9 cellular contexts compared by ENCODE assay signal in genomic region chr1:178684542-178685000, GRCh38. TPM values are rescaled to one million over a fixed set of nuclear protein-coding genes. Genes with fewer than 3 reads are reported as not detected.
A peak's percentile ranks its signal among the peaks of the same experiment; 100 is the strongest.
DNase-seq lines count a peak whose midpoint lies in the region; ATAC-seq, FAIRE-seq and TF ChIP-seq lines count a peak whose summit lies in the region.
"Had no signal": no experiment of that assay in that cellular context is flagged by ENCODE, and none has a peak within 500 bp of the region (broad histone marks: within the 10 kb centered on the region; RNA-seq: fewer than 3 reads in every experiment).

No MANE protein-coding gene starts in this region.

- no peak overlapping the region for H3K4me3 ChIP-seq in CD4-positive, alpha-beta memory T cell (ENCODE audit: low read length in 2 of 2)

- intact Hi-C loops in CD4-positive, alpha-beta memory T cell (cut with micrococcal nuclease) = no loop called here

- H3K27ac ChIP-seq in CD4-positive, alpha-beta memory T cell (ENCODE audit: low read depth, low read length) = no peak overlapping the region

- H3K4me3 Mint-ChIP-seq in naive B cell = peak overlapping the region in 6 of 8 donors; percentile 28 to 75 (median 60)
- H3K4me3 Mint-ChIP-seq in CD4-positive, alpha-beta memory T cell = no peak overlapping the region

- H3K9me3 Mint-ChIP-seq in naive B cell = peaks cover 0 to 6% (median 0%) of the 10 kb centered on the region in 7 donors
- H3K9me3 Mint-ChIP-seq in CD4-positive, alpha-beta memory T cell = peaks cover 0 to 6% (median 0%) of the 10 kb centered on the region in 8 donors

- POLR2A ChIA-PET in CD4-positive, alpha-beta memory T cell (lab: Charles Lee; ENCODE audit: partially characterized antibody) = no interaction called here

- no peaks in the 10 kb centered on the region for H3K9me3 ChIP-seq in CD4-positive, alpha-beta memory T cell (ENCODE audit: control insufficient read depth in 1 of 2, low read length in 2 of 2)

- H3K4me1 ChIP-seq in CD4-positive, alpha-beta memory T cell (ENCODE audit: insufficient read depth, low read length) = no peaks in the 10 kb centered on the region

- no peaks in the 10 kb centered on the region for H3K27me3 ChIP-seq in CD4-positive, alpha-beta memory T cell (ENCODE audit: insufficient read depth, low read length)

- no peaks in the 10 kb centered on the region for H3K36me3 Mint-ChIP-seq in naive B cell
- no peaks in the 10 kb centered on the region for H3K36me3 Mint-ChIP-seq in CD4-positive, alpha-beta memory T cell

- CTCF ChIA-PET in CD4-positive, alpha-beta memory T cell (lab: Charles Lee; ENCODE audit: partially characterized antibody) = no interaction called here

- no peaks in the 10 kb centered on the region for H3K27me3 Mint-ChIP-seq in naive B cell
- H3K27me3 Mint-ChIP-seq in CD4-positive, alpha-beta memory T cell = peaks cover 0 to 2% of the 10 kb centered on the region in 2 donors

- H3K27ac Mint-ChIP-seq in naive B cell = peak overlapping the region in 5 of 6 donors; percentile 23 to 91 (median 73)
- no peak overlapping the region for H3K27ac Mint-ChIP-seq in CD4-positive, alpha-beta memory T cell

- H3K4me1 Mint-ChIP-seq in naive B cell = peaks cover 35 to 67% (median 52%) of the 10 kb centered on the region in 3 donors
- H3K4me1 Mint-ChIP-seq in CD4-positive, alpha-beta memory T cell = peaks cover 0 to 1% (median 0%) of the 10 kb centered on the region in 4 donors

- FAIRE-seq in GM12891 (lab: Jason Lieb, UNC) = no peak
- FAIRE-seq: colon had no signal

- peak; percentile 10 for DNase-seq in SK-MEL-5 (ENCODE audit: low read depth, low spot score)
- no peak for DNase-seq in naive B cell
- no peak for DNase-seq in GM12891 (ENCODE audit: insufficient read length, low spot score)
- DNase-seq in NCI-H2171 (lab: John Stamatoyannopoulos, UW) = no peak
- DNase-seq in NOMO-1 treated with dmso at 0.1 percent for 144 hours (lab: John Stamatoyannopoulos, UW; ENCODE audit: unreplicated experiment) = no peak
- DNase-seq in CD4-positive, alpha-beta memory T cell = no peak

- ATAC-seq in GM18520 (IDR thresholded peaks at IDR 0.05; ENCODE audit: unreplicated experiment) = peak; percentile 70
- peak; percentile 81 for ATAC-seq in HG02798 (IDR thresholded peaks at IDR 0.05; ENCODE audit: poor library complexity, unreplicated experiment)
- no peak for ATAC-seq in naive B cell (ENCODE audit: low read depth in 2 of 2)

- TF ChIP-seq POLR2A in GM12891 (IDR thresholded peaks at IDR 0.05; ENCODE audit: low read depth, low read length) = no peak

- H3K36me3 ChIP-seq in CD4-positive, alpha-beta memory T cell (ENCODE audit: insufficient read depth, low read length) = no peaks in the 10 kb centered on the region

- in situ Hi-C loops in SK-MEL-5 (cut with HindIII; ENCODE audit: low pct_unique_long_range_greater_than_20kb, low sequenced_read_pairs) = no loop called here

TF ChIP-seq in GM12891, 5 proteins besides CTCF, POLR2A, EP300 and RAD21:
- TF ChIP-seq SPI1 (IDR thresholded peaks at IDR 0.05; ENCODE audit: low read depth, low read length) = no peak
- TF ChIP-seq TAF1 (IDR thresholded peaks at IDR 0.05; ENCODE audit: low read depth, low read length) = no peak
- no peak for TF ChIP-seq POU2F2 (IDR thresholded peaks at IDR 0.05; ENCODE audit: low read depth, low read length)
- TF ChIP-seq PAX5 (IDR thresholded peaks at IDR 0.05; ENCODE audit: insufficient read depth, low read length, severe bottlenecking) = no peak
- TF ChIP-seq POLR2AphosphoS5 (IDR thresholded peaks at IDR 0.05; ENCODE audit: low read depth, low read length) = no peak

RNA-seq across cellular contexts. Expression of gene RALGPS2, which starts 40.5 kb away (rescaled TPM):
- total RNA-seq in SK-MEL-5 (2014; rRNA removed; shearing (Covaris generic)) = 14.7 and 22.1 TPM in 2 replicates
- 8.2 and 10.9 TPM in 2 replicates for polyA plus RNA-seq in SK-MEL-5 (2015; cell fraction: cytosol; rRNA removed)
- polyA plus RNA-seq in SK-MEL-5 (2015; cell fraction: nucleus; rRNA removed) = 55.6 and 71.6 TPM in 2 replicates
- 100 to 1,000 TPM in 5 of 6 donors, 10 to 100 TPM in 1; 90.9 to 349 (median 298) TPM for polyA plus RNA-seq in naive B cell (ENCODE audit: low read depth in 6 of 6)
- polyA plus RNA-seq in GM12891 (2012; ENCODE audit: low read depth, missing spikeins) = 1.0 TPM
- total RNA-seq in CD4-positive, alpha-beta memory T cell = 10 to 100 TPM; 12.4 to 15.0 TPM
- 1 to 10 TPM; 1.6 to 3.3 TPM for polyA plus RNA-seq in CD4-positive, alpha-beta memory T cell

Comparison
In these comparisons a context has a peak if more than half of its experiments do, and no peak if none do; other contexts are left out.
1. ATAC-seq: peak in GM18520 (single experiment) and HG02798 (single experiment); none in naive B cell (0 of 2).
2. H3K27ac Mint-ChIP-seq: peak in naive B cell (5 of 6); none in CD4-positive, alpha-beta memory T cell (0 of 7).
3. H3K4me3 Mint-ChIP-seq: peak in naive B cell (6 of 8); none in CD4-positive, alpha-beta memory T cell (0 of 8).